22 cellular contexts compared by ENCODE assay signal in the genomic region with DNA sequence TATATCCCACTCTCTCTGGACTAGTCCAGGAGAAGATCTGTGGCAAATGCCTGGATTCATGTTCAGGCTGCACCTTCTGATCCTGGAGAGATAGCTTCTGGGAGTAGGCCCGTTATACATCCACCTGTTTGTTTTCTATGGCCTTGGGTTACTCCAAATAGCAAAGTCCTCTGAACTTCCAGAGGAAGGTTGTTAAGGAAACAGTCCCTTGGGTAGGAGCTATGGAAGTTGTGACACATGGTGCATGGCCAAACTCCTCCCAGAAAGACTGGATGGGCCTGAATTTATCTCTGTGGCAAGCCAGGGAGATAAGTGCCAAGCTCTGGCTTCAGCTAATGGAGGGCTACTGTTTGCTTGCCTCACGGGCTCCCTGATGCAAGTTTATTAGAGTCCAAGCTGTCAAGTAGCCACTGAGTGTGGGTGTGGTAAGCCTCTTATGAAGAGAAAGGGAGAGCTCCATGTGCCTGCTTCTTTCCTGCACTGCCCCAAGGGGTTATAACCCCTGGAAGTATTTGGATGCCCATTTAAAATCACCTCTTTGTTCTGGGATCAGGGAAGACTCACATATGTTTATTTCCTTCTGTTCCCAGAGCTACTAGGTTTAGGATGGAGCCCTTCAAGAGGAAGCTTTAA.
A peak's percentile ranks its signal among the peaks of the same experiment; 100 is the strongest.
DNase-seq lines count a peak whose midpoint lies in the region; ATAC-seq, FAIRE-seq and TF ChIP-seq lines count a peak whose summit lies in the region.
"Had no signal": no experiment of that assay in that cellular context is flagged by ENCODE, and none has a peak within 500 bp of the region (broad histone marks: within the 10 kb centered on the region; RNA-seq: fewer than 3 reads in every experiment).

No MANE protein-coding gene starts in this region.

- H3K4me1 ChIP-seq in MM.1S (ENCODE audit: low read length) (peaks cover 35% of the 10 kb centered on the region), left lung (no peaks in the 10 kb centered on the region), trophoblast cell (ENCODE audit: control insufficient read depth in 1 of 2, insufficient read depth in 2 of 2, low read length in 2 of 2) (no peaks in the 10 kb centered on the region)
- H3K4me1 ChIP-seq: HAP-1 had no signal

- H3K4me2 ChIP-seq in MM.1S (ENCODE audit: low read depth, low read length) (0 out of 2 replicates have a peak overlapping the region, but pooled peaks have one; percentile 17), trophoblast cell (ENCODE audit: low read length) (no peak overlapping the region)
- H3K4me2 ChIP-seq: PC-9 had no signal

- peaks cover 11% of the 10 kb centered on the region for H3K9me3 Mint-ChIP-seq in stimulated activated effector memory CD8-positive, alpha-beta T cell treated with anti-CD3 and anti-CD28 coated beads, Interleukin-12 subunit alpha, Interleukin-12 subunit beta, amount 100 ng/mL, for 72 hours

- no peaks in the 10 kb centered on the region for H3K27me3 ChIP-seq in MM.1S (replicated peaks; ENCODE audit: insufficient read depth, low read length)
- no peaks in the 10 kb centered on the region for H3K27me3 ChIP-seq in bronchial epithelial cell (ENCODE audit: control insufficient read depth, insufficient read depth, low read length)
- no peaks in the 10 kb centered on the region for H3K27me3 ChIP-seq in left lung
- no peaks in the 10 kb centered on the region for H3K27me3 ChIP-seq in trophoblast cell (ENCODE audit: insufficient read depth, low read length)

- intact Hi-C loops in left lung (cut with DNase I), result no loop called here

- no peak overlapping the region for H2BK120ac ChIP-seq in trophoblast cell (ENCODE audit: insufficient read depth, low read length, poor library complexity)

- H4K8ac ChIP-seq in trophoblast cell (ENCODE audit: low read depth, low read length), result no peak overlapping the region

- H3K4me3 Mint-ChIP-seq in stimulated activated effector memory CD8-positive, alpha-beta T cell treated with anti-CD3 and anti-CD28 coated beads, Interleukin-12 subunit alpha, Interleukin-12 subunit beta, amount 100 ng/mL, for 72 hours, result no peak overlapping the region
- H3K4me3 Mint-ChIP-seq: CD4-positive, CD25-positive, alpha-beta regulatory T cell had no signal

- H4K91ac ChIP-seq in trophoblast cell (ENCODE audit: low read depth, low read length), result no peak overlapping the region

- H4K20me1 ChIP-seq in MM.1S (ENCODE audit: insufficient read depth, low read length), result no peaks in the 10 kb centered on the region

- H3K14ac ChIP-seq in trophoblast cell (ENCODE audit: low read length), result no peak overlapping the region

- no peaks in the 10 kb centered on the region for H3K4me1 Mint-ChIP-seq in stimulated activated effector memory CD8-positive, alpha-beta T cell treated with anti-CD3 and anti-CD28 coated beads, Interleukin-12 subunit alpha, Interleukin-12 subunit beta, amount 100 ng/mL, for 72 hours
- H3K4me1 Mint-ChIP-seq: CD4-positive, CD25-positive, alpha-beta regulatory T cell had no signal

- no peak overlapping the region for H3K23ac ChIP-seq in trophoblast cell (ENCODE audit: low read length)

- H3K36me3 Mint-ChIP-seq in stimulated activated effector memory CD8-positive, alpha-beta T cell treated with anti-CD3 and anti-CD28 coated beads, Interleukin-12 subunit alpha, Interleukin-12 subunit beta, amount 100 ng/mL, for 72 hours, result no peaks in the 10 kb centered on the region
- H3K36me3 Mint-ChIP-seq: CD4-positive, CD25-positive, alpha-beta regulatory T cell had no signal

- no peak overlapping the region for H2BK12ac ChIP-seq in trophoblast cell (ENCODE audit: low read length)

- no peak overlapping the region for H3K4ac ChIP-seq in trophoblast cell (ENCODE audit: low read depth, low read length)

- no CpG with 5 or more reads among the region's 2 CpGs for WGBS in trophoblast cell (ENCODE audit: extremely low coverage, insufficient coverage, insufficient read length)

- peaks cover 5% of the 10 kb centered on the region for H3F3A ChIP-seq in MM.1S (ENCODE audit: insufficient read depth, low read length)

- no peaks in the 10 kb centered on the region for H3K79me2 ChIP-seq in MM.1S (ENCODE audit: low read length)
- no peaks in the 10 kb centered on the region for H3K79me2 ChIP-seq in trophoblast cell (ENCODE audit: control insufficient read depth, insufficient read depth, low read length, poor library complexity)

- no peaks in the 10 kb centered on the region for H3K79me1 ChIP-seq in trophoblast cell (ENCODE audit: low read length)

- FAIRE-seq in bronchial epithelial cell (lab: Jason Lieb, UNC), result peak; percentile 13
- FAIRE-seq: GM12891 had no signal

- no peak overlapping the region for H2AK5ac ChIP-seq in trophoblast cell (ENCODE audit: low read length)

- no peaks in the 10 kb centered on the region for H3K36me3 ChIP-seq in MM.1S (replicated peaks; ENCODE audit: insufficient read depth, low read length)
- no peaks in the 10 kb centered on the region for H3K36me3 ChIP-seq in bronchial epithelial cell (ENCODE audit: control insufficient read depth, insufficient read depth, low read length)
- no peaks in the 10 kb centered on the region for H3K36me3 ChIP-seq in left lung
- H3K36me3 ChIP-seq in trophoblast cell (ENCODE audit: control insufficient read depth in 1 of 2, insufficient read depth in 2 of 2, low read length in 2 of 2), result no peaks in the 10 kb centered on the region
- H3K36me3 ChIP-seq: HAP-1 had no signal

- H3K27ac ChIP-seq in MM.1S (ENCODE audit: low read length) (no peak overlapping the region), left lung (no peak overlapping the region), trophoblast cell (ENCODE audit: low read depth, low read length) (no peak overlapping the region)
- H3K27ac ChIP-seq: GM23248, HL-60, PC-9, RWPE1, SK-N-MC had no signal

- H3K9me3 ChIP-seq in MM.1S (replicated peaks; ENCODE audit: insufficient read depth, low read length) (no peaks in the 10 kb centered on the region), left lung (peaks cover 0 to 6% of the 10 kb centered on the region in 2 donors), trophoblast cell (ENCODE audit: insufficient read depth, low read depth, low read length) (peaks cover 1% of the 10 kb centered on the region)
- H3K9me3 ChIP-seq: HAP-1 had no signal

- no peak overlapping the region for H3K9ac ChIP-seq in MM.1S (ENCODE audit: low read length)
- no peak overlapping the region for H3K9ac ChIP-seq in trophoblast cell (ENCODE audit: low read length)
- H3K9ac ChIP-seq: GM23248 had no signal

- no peak overlapping the region for H4K12ac ChIP-seq in trophoblast cell (ENCODE audit: low read depth, low read length)

- peak; percentile 62 for ATAC-seq in left lung
- ATAC-seq in stimulated activated effector memory CD8-positive, alpha-beta T cell treated with anti-CD3 and anti-CD28 coated beads, Interleukin-12 subunit alpha, Interleukin-12 subunit beta, amount 100 ng/mL, for 72 hours, result peak; percentile 16

- DNase-seq in MM.1S, result no peak
- no peak for DNase-seq in bronchial epithelial cell (ENCODE audit: low read depth)
- no peak for DNase-seq in left lung
- no peak for DNase-seq in stimulated activated effector memory CD8-positive, alpha-beta T cell treated with anti-CD3 and anti-CD28 coated beads, Interleukin-12 subunit alpha, Interleukin-12 subunit beta, amount 100 ng/mL, for 72 hours (ENCODE audit: low spot score in 2 of 2)
- no peak for DNase-seq in H4 (ENCODE audit: low spot score)
- no peak for DNase-seq in retina
- DNase-seq in trophoblast cell, result no peak
- DNase-seq: CD4-positive, CD25-positive, alpha-beta regulatory T cell; COR-L47; DND-41; GM23248; KBM-7; NCI-H1694; NCI-H2081; PC-9; SHP77 treated with DMSO at 0.1 percent for 48 hours; SW 1271 had no signal

- no peaks in the 10 kb centered on the region for H3K9me2 ChIP-seq in MM.1S (replicated peaks; ENCODE audit: insufficient read depth, low read length)

- TF ChIP-seq CTCF in MM.1S (IDR thresholded peaks at IDR 0.05; ENCODE audit: low read length) (no peak), bronchial epithelial cell (IDR thresholded peaks at IDR 0.05; ENCODE audit: insufficient read depth, low read length, severe bottlenecking) (no peak), left lung (IDR thresholded peaks at IDR 0.05) (no peak)

- 0 out of 2 replicates have a peak overlapping the region, but pooled peaks have one; percentile 2 for H2AFZ ChIP-seq in MM.1S (ENCODE audit: low read length)
- H2AFZ ChIP-seq in trophoblast cell (ENCODE audit: insufficient read depth, low read length, poor library complexity), result no peak overlapping the region
- H2AFZ ChIP-seq: GM23248, PC-9 had no signal

- no peak overlapping the region for H3K18ac ChIP-seq in trophoblast cell (ENCODE audit: low read length)

- no peak overlapping the region for H2BK5ac ChIP-seq in trophoblast cell (ENCODE audit: low read depth, low read length, poor library complexity)

- no peak overlapping the region for H3K27ac Mint-ChIP-seq in stimulated activated effector memory CD8-positive, alpha-beta T cell treated with anti-CD3 and anti-CD28 coated beads, Interleukin-12 subunit alpha, Interleukin-12 subunit beta, amount 100 ng/mL, for 72 hours
- H3K27ac Mint-ChIP-seq: CD4-positive, CD25-positive, alpha-beta regulatory T cell had no signal

- H3K4me3 ChIP-seq in MM.1S (ENCODE audit: low read length) (no peak overlapping the region), bronchial epithelial cell (ENCODE audit: low read depth, low read length) (no peak overlapping the region), left lung (no peak overlapping the region), trophoblast cell (ENCODE audit: low read depth, low read length) (no peak overlapping the region)
- H3K4me3 ChIP-seq: GM23248, HAP-1, PC-9, SK-N-MC had no signal
